Comparison of ENCODE assay signal across 8 cellular contexts in genomic region chr6:30213999-30214982, GRCh38. TPM values are rescaled to one million over a fixed set of nuclear protein-coding genes. Genes with fewer than 3 reads are reported as not detected.
DNase-seq lines count a peak whose midpoint lies in the region; ATAC-seq and TF ChIP-seq lines count a peak whose summit lies in the region.

No MANE protein-coding gene starts in this region.

- peak; percentile 55 for ATAC-seq in CD8-positive, alpha-beta T cell

- DNase-seq in CD8-positive, alpha-beta T cell = peak; percentile 42 to 85 (median 75)
- DNase-seq in GM20000 (ENCODE audit: low spot score) = peak; percentile 85
- DNase-seq in RWPE1 (ENCODE audit: low spot score) = peak; percentile 54
- peak; percentile 70 for DNase-seq in activated gamma-delta T cell treated with Interleukin-2 at 50 U/mL for 16 hours
- peak; percentile 72 to 89 for DNase-seq in foreskin fibroblast

- H3K27me3 Mint-ChIP-seq in CD8-positive, alpha-beta T cell (ENCODE audit: low read depth) = no peaks in the 10 kb centered on the region
- no peaks in the 10 kb centered on the region for H3K27me3 Mint-ChIP-seq in stimulated activated naive CD8-positive, alpha-beta T cell treated with anti-CD3 and anti-CD28 coated beads, Interleukin-15, Interleukin-2, amounts not matched to agents 100 ng/mL and 50 ng/mL, for 24 hours

- H3K4me1 Mint-ChIP-seq in CD8-positive, alpha-beta T cell (ENCODE audit: low read depth) = peaks cover 55% of the 10 kb centered on the region
- peaks cover 55% of the 10 kb centered on the region for H3K4me1 Mint-ChIP-seq in stimulated activated naive CD8-positive, alpha-beta T cell treated with anti-CD3 and anti-CD28 coated beads, Interleukin-15, Interleukin-2, amounts not matched to agents 100 ng/mL and 50 ng/mL, for 24 hours (ENCODE audit: low read depth)

- TF ChIP-seq CTCF in CD8-positive, alpha-beta T cell (IDR thresholded peaks at IDR 0.05) = no peak
- TF ChIP-seq CTCF in GM20000 (IDR thresholded peaks at IDR 0.05; ENCODE audit: extremely low read depth, missing control alignments) = no peak
- TF ChIP-seq CTCF in RWPE1 (conservative IDR thresholded peaks at IDR 0.05; ENCODE audit: low read depth) = no peak
- TF ChIP-seq CTCF in foreskin fibroblast (IDR thresholded peaks at IDR 0.05; ENCODE audit: low read depth, low read length) = no peak
- TF ChIP-seq CTCF in neural cell (IDR thresholded peaks at IDR 0.05; ENCODE audit: poor library complexity, severe bottlenecking) = no peak

- peak overlapping the region; percentile 99 for H3K4me3 Mint-ChIP-seq in CD8-positive, alpha-beta T cell
- peak overlapping the region; percentile 92 for H3K4me3 Mint-ChIP-seq in stimulated activated naive CD8-positive, alpha-beta T cell treated with anti-CD3 and anti-CD28 coated beads, Interleukin-15, Interleukin-2, amounts not matched to agents 100 ng/mL and 50 ng/mL, for 24 hours

- peaks cover 28% of the 10 kb centered on the region for H3K4me1 ChIP-seq in CD8-positive, alpha-beta T cell (ENCODE audit: insufficient read depth, low read length)
- peaks cover 25% of the 10 kb centered on the region for H3K4me1 ChIP-seq in HUES6 (ENCODE audit: control insufficient read depth, insufficient read depth, low read length)

- no peaks in the 10 kb centered on the region for H3K27me3 ChIP-seq in CD8-positive, alpha-beta T cell (ENCODE audit: insufficient read depth, low read length)
- no peaks in the 10 kb centered on the region for H3K27me3 ChIP-seq in HUES6 (ENCODE audit: control insufficient read depth, insufficient read depth, low read length)
- no peaks in the 10 kb centered on the region for H3K27me3 ChIP-seq in neural cell (ENCODE audit: insufficient read depth, low read depth, low read length)

- no peak for TF ChIP-seq RAD21 in neural cell (conservative IDR thresholded peaks at IDR 0.05)

- H3K9ac ChIP-seq in HUES6 (ENCODE audit: low read length) (peak overlapping the region; percentile 71), neural cell (ENCODE audit: low read length) (peak overlapping the region; percentile 89)

- H3K79me2 ChIP-seq in neural cell (replicated peaks; ENCODE audit: insufficient read depth, low read length) = peaks cover 17% of the 10 kb centered on the region

- TF ChIP-seq EP300 in neural cell (conservative IDR thresholded peaks at IDR 0.05; ENCODE audit: poor library complexity, severe bottlenecking) = no peak

- POLR2A ChIA-PET in CD8-positive, alpha-beta T cell (lab: Charles Lee) = interaction anchor here (1.7 to 2.6 kb wide), 2 partner anchors 10 to 112 kb away, joined by 8 to 15 read pairs; partner anchors contain the start of gene TRIM39
- POLR2A ChIA-PET in RWPE1 (lab: Yijun Ruan, JAX; ENCODE audit: low non-redundant PET) = no interaction called here

- peak overlapping the region; percentile 61 for H3K4me2 ChIP-seq in neural cell (ENCODE audit: low read length)

- CTCF ChIA-PET in CD8-positive, alpha-beta T cell (lab: Charles Lee) = interaction anchor here (1.1 to 2.0 kb wide), 2 partner anchors 112 to 182 kb away, joined by 3 to 6 read pairs; no protein-coding TSS in a partner anchor
- CTCF ChIA-PET in RWPE1 (lab: Yijun Ruan, JAX) = interaction anchor here (0.6 to 0.7 kb wide), 3 partner anchors 20 to 356 kb away, joined by 3 read pairs; no protein-coding TSS in a partner anchor

- H3K9me3 Mint-ChIP-seq in CD8-positive, alpha-beta T cell = no peaks in the 10 kb centered on the region
- no peaks in the 10 kb centered on the region for H3K9me3 Mint-ChIP-seq in stimulated activated naive CD8-positive, alpha-beta T cell treated with anti-CD3 and anti-CD28 coated beads, Interleukin-15, Interleukin-2, amounts not matched to agents 100 ng/mL and 50 ng/mL, for 24 hours

- H3K9me2 ChIP-seq in neural cell (ENCODE audit: insufficient read depth, low read length) = no peaks in the 10 kb centered on the region

- H3F3A ChIP-seq in neural cell (ENCODE audit: insufficient read depth, low read length, poor library complexity, severe bottlenecking) = peaks cover 3% of the 10 kb centered on the region

- peak overlapping the region; percentile 96 for H3K27ac ChIP-seq in CD8-positive, alpha-beta T cell (ENCODE audit: low read depth, low read length)
- H3K27ac ChIP-seq in HUES6 (ENCODE audit: low read depth, low read length) (no peak overlapping the region; the same call in 1 of the 2 replicates), RWPE1 (peak overlapping the region; percentile 92), neural cell (ENCODE audit: low read length) (peak overlapping the region; percentile 38)

- H4K20me1 ChIP-seq in neural cell (ENCODE audit: insufficient read depth) = no peaks in the 10 kb centered on the region

- H3K9me3 ChIP-seq in CD8-positive, alpha-beta T cell (ENCODE audit: low read length) = no peaks in the 10 kb centered on the region
- no peaks in the 10 kb centered on the region for H3K9me3 ChIP-seq in HUES6 (ENCODE audit: control insufficient read depth, insufficient read depth, low read depth, low read length)
- H3K9me3 ChIP-seq in neural cell (ENCODE audit: low read length) = no peaks in the 10 kb centered on the region

- intact Hi-C loops in CD8-positive, alpha-beta T cell (cut with DNase I, micrococcal nuclease) = loop anchor here (1.0 to 10.0 kb wide), 9 partner anchors 111 to 1591 kb away; partner anchors contain the start of genes GNL1 (in 2 of the 2), PRR3 (in 2 of the 2), RPP21 (in 2 of the 2) and TRIM39 (in 2 of the 2)

- H3K4me3 ChIP-seq in CD8-positive, alpha-beta T cell (ENCODE audit: low read depth, low read length) = peak overlapping the region; percentile 76
- H3K4me3 ChIP-seq in HUES6 (ENCODE audit: low read depth, low read length) (peak overlapping the region; percentile 99), foreskin fibroblast (ENCODE audit: low read depth in 1 of 2, low read length in 2 of 2) (peak overlapping the region; percentile 96 to 97), neural cell (ENCODE audit: low read length) (peak overlapping the region; percentile 89)

- peak overlapping the region; percentile 73 for H2AFZ ChIP-seq in neural cell (ENCODE audit: low read depth, low read length)

- peak overlapping the region; percentile 99 for H3K27ac Mint-ChIP-seq in CD8-positive, alpha-beta T cell
- peak overlapping the region; percentile 97 for H3K27ac Mint-ChIP-seq in stimulated activated naive CD8-positive, alpha-beta T cell treated with anti-CD3 and anti-CD28 coated beads, Interleukin-15, Interleukin-2, amounts not matched to agents 100 ng/mL and 50 ng/mL, for 24 hours

- H3K36me3 ChIP-seq in CD8-positive, alpha-beta T cell (ENCODE audit: insufficient read depth, low read length) = no peaks in the 10 kb centered on the region
- H3K36me3 ChIP-seq in HUES6 (ENCODE audit: control insufficient read depth, insufficient read depth, low read length) (no peaks in the 10 kb centered on the region), neural cell (ENCODE audit: insufficient read depth, low read length) (no peaks in the 10 kb centered on the region)

- H3K36me3 Mint-ChIP-seq in CD8-positive, alpha-beta T cell = peaks cover 12% of the 10 kb centered on the region
- H3K36me3 Mint-ChIP-seq in stimulated activated naive CD8-positive, alpha-beta T cell treated with anti-CD3 and anti-CD28 coated beads, Interleukin-15, Interleukin-2, amounts not matched to agents 100 ng/mL and 50 ng/mL, for 24 hours (ENCODE audit: low read depth) = peaks cover 15% of the 10 kb centered on the region

TF ChIP-seq in neural cell, 6 proteins besides CTCF, POLR2A, EP300 and RAD21:
- no peak for TF ChIP-seq SMC3 (conservative IDR thresholded peaks at IDR 0.05; ENCODE audit: poor library complexity)
- peak; percentile 32 for TF ChIP-seq POLR2AphosphoS5 (IDR thresholded peaks at IDR 0.05)

RNA-seq across cellular contexts. Expression of gene TRIM26, which starts 1.1 kb away (rescaled TPM):
- total RNA-seq in CD8-positive, alpha-beta T cell = 10 to 100 TPM; 54.8 to 56.8 TPM
- 23.5 and 25.9 TPM in 2 replicates for polyA plus RNA-seq in neural cell
- polyA minus RNA-seq in neural cell = 41.4 and 46.0 TPM in 2 replicates

RNA-seq across cellular contexts. Expression of gene TRIM15, which starts 50.9 kb away (rescaled TPM):
- not detected for total RNA-seq in CD8-positive, alpha-beta T cell
- not detected in 2 replicates for polyA plus RNA-seq in neural cell
- polyA minus RNA-seq in neural cell = not detected in 2 replicates

RNA-seq across cellular contexts. Expression of gene TRIM10, which starts 53.3 kb away (rescaled TPM):
- not detected for total RNA-seq in CD8-positive, alpha-beta T cell
- not detected in 2 replicates for polyA plus RNA-seq in neural cell
- not detected in 2 replicates for polyA minus RNA-seq in neural cell
